In genomic region chr6:124148225-124148624, GRCh38 we compare ENCODE assay signal across 30 cellular contexts.
"Had no signal": no experiment of that assay in that cellular context is flagged by ENCODE, and none has a peak within 500 bp of the region (broad histone marks: within the 10 kb centered on the region; RNA-seq: fewer than 3 reads in every experiment).

No MANE protein-coding gene starts in this region.

- H3K9me3 ChIP-seq: body of pancreas, esophagus muscularis mucosa, gastroesophageal sphincter had no signal

- H3K4me1 ChIP-seq: body of pancreas, esophagus muscularis mucosa, foreskin keratinocyte, gastroesophageal sphincter, heart right ventricle had no signal

- H3K27ac ChIP-seq: body of pancreas, esophagus muscularis mucosa, foreskin keratinocyte, gastroesophageal sphincter, heart right ventricle, WERI-Rb-1 had no signal

- DNase-seq: activated B cell treated with CpG ODN at 0.5 μM for 24 hours; activated CD4-positive, alpha-beta T cell treated with anti-CD3 and anti-CD28 coated beads for 48 hours; activated CD4-positive, alpha-beta T cell treated with anti-CD3 and anti-CD28 coated beads, Interleukin-2, amount 50 U/mL, for 1 hour; activated CD4-positive, alpha-beta T cell treated with anti-CD3 and anti-CD28 coated beads, Interleukin-2, amount 50 U/mL, for 48 hours; activated CD8-positive, alpha-beta memory T cell treated with anti-CD3 and anti-CD28 coated beads for 24 hours; activated CD8-positive, alpha-beta T cell treated with anti-CD3 and anti-CD28 coated beads for 36 hours; activated effector memory CD4-positive, alpha-beta T cell treated with Interleukin-2 at 50 U/mL for 16 hours; activated gamma-delta T cell treated with Interleukin-2 at 50 U/mL for 16 hours; activated naive CD4-positive, alpha-beta T cell treated with anti-CD3 and anti-CD28 coated beads, Interleukin-2, amount 50 U/mL, for 16 hours; activated naive CD4-positive, alpha-beta T cell treated with Interleukin-2 at 50 U/mL for 16 hours; activated T-cell treated with anti-CD3 and anti-CD28 coated beads, Interleukin-2, amount 50 U/mL, for 4 hours; amygdala; aorta; body of pancreas; caudate nucleus; cortex of kidney; dermis blood vessel endothelial cell; effector CD4-positive, alpha-beta T cell; effector memory CD8-positive, alpha-beta T cell; erythroblast; foreskin keratinocyte; heart right ventricle; T-helper 17 cell; T1000; WERI-Rb-1 had no signal

- FAIRE-seq: colon had no signal

- H3K27me3 ChIP-seq: body of pancreas, esophagus muscularis mucosa, foreskin keratinocyte, gastroesophageal sphincter, heart right ventricle had no signal

- H3K4me3 ChIP-seq: body of pancreas, esophagus muscularis mucosa, gastroesophageal sphincter, heart right ventricle had no signal

- H3K36me3 ChIP-seq: esophagus muscularis mucosa, gastroesophageal sphincter, heart right ventricle, WERI-Rb-1 had no signal

- ATAC-seq: activated CD4-positive, CD25-positive, alpha-beta regulatory T cell treated with anti-CD3 and anti-CD28 coated beads, Interleukin-2, amount 50 U/mL, for 24 hours; activated CD8-positive, alpha-beta T cell treated with anti-CD3 and anti-CD28 coated beads for 36 hours; activated T-cell treated with anti-CD3 and anti-CD28 coated beads, Interleukin-2, amount 50 U/mL, for 4 hours; activated T-helper 17 cell treated with anti-CD3 and anti-CD28 coated beads, Interleukin-2, amount 50 U/mL, for 72 hours; body of pancreas; effector memory CD8-positive, alpha-beta T cell; foreskin keratinocyte; gastroesophageal sphincter; heart right ventricle; T-helper 17 cell had no signal
